Comparison of ENCODE assay signal across 15 cellular contexts in the genomic region with DNA sequence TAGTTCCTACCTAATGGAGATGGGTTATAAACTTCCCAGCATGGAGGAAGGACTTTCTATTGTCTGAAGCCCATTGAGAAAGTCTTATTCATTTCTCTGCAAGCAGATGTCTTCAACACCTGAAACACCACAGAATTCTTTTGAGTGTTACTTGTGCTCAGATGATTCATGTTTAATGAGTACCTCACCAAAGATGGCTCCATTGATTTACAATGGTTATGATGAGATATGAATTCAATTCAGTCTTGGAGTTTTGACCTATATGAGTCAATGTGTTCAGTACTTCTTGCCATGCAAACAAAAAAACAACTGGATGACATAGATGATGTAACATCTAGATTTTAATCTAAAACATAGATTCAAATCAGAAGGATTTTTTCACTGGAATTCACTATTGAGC.
"Had no signal": no experiment of that assay in that cellular context is flagged by ENCODE, and none has a peak within 500 bp of the region (broad histone marks: within the 10 kb centered on the region; RNA-seq: fewer than 3 reads in every experiment).

No MANE protein-coding gene starts in this region.

- H3K4me1 ChIP-seq: gastroesophageal sphincter, left ventricle myocardium inferior, pancreas, sigmoid colon had no signal

- DNase-seq: amniotic stem cell; body of pancreas; central memory CD4-positive, alpha-beta T cell; islet precursor cell; left ventricle myocardium inferior; naive thymus-derived CD8-positive, alpha-beta T cell; pancreas; sigmoid colon; stimulated activated CD4-positive, alpha-beta T cell treated with anti-CD3 and anti-CD28 coated beads, Interleukin-1b, Interleukin-23, amount 100 ng/mL, for 48 hours; T-cell; T1000 had no signal

- H3K4me3 ChIP-seq: body of pancreas, coronary artery, gastroesophageal sphincter, left ventricle myocardium inferior, pancreas, sigmoid colon, thoracic aorta had no signal

- H3K9me3 ChIP-seq: body of pancreas, gastroesophageal sphincter, left ventricle myocardium inferior, pancreas, sigmoid colon, thoracic aorta had no signal

- FAIRE-seq: pancreas had no signal

- ATAC-seq: activated CD4-positive, CD25-positive, alpha-beta regulatory T cell treated with anti-CD3 and anti-CD28 coated beads, Interleukin-2, amount 50 U/mL, for 24 hours; body of pancreas; gastroesophageal sphincter; naive thymus-derived CD8-positive, alpha-beta T cell; pancreas; T-cell had no signal

- H3K36me3 ChIP-seq: gastroesophageal sphincter, left ventricle myocardium inferior, pancreas, sigmoid colon, thoracic aorta had no signal

- H3K27me3 ChIP-seq: body of pancreas, pancreas had no signal
